Comparison of ENCODE assay signal across 1 cellular context in the genomic region with DNA sequence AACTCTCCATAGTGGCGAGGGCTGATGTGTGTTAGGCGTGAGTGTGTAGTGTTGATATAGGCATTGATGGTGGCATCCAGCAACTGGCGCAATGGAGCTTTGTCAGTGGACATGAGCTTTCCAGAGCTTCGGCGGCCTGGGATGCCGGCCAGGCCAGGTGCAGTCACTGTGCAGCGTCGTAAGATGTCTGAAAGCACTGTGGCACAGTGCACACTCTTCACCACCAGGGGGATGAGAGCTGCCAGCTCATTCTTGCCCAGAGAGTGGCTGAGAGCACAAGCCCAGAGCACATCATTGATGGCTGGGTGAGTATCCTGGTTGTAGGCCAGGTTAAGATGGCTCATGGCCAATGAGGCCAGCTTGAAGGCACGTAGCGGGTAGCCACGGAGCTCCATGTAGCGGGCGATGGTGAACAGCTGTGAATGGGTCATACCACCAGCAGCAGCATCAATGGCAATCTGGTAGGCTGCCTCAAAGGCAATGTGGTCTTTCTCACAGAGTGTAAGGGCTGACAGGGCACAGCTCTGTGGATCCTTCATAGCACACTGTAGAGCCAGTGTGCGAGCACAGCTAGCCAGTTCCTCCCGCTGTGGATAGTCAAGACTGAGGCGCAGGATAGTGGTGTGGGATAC.
TF ChIP-seq lines count a peak whose summit lies in the region.

No MANE protein-coding gene starts in this region.

TF ChIP-seq in K562, 482 proteins besides CTCF, POLR2A, EP300 and RAD21 (continued from another document):
- TF ChIP-seq SIN3A (IDR thresholded peaks at IDR 0.05; ENCODE audit: borderline replicate concordance in 2 of 2, control insufficient read depth in 1 of 2, low read depth in 2 of 2, low read length in 2 of 2) (no peak), KDM2B (CRISPR knock-in tag; IDR thresholded peaks at IDR 0.05) (no peak), ZFP1 (CRISPR knock-in tag; IDR thresholded peaks at IDR 0.05) (no peak), KLF13 (tag; IDR thresholded peaks at IDR 0.05; ENCODE audit: borderline replicate concordance, low read depth) (no peak), ZNF184 (CRISPR knock-in tag; IDR thresholded peaks at IDR 0.05) (no peak), CREBBP (IDR thresholded peaks at IDR 0.05; ENCODE audit: low read depth, low read length) (no peak), RUNX1 (IDR thresholded peaks at IDR 0.05; ENCODE audit: low read depth) (no peak), NUFIP1 (IDR thresholded peaks at IDR 0.05; ENCODE audit: partially characterized antibody) (no peak), ZSCAN32 (CRISPR knock-in tag; IDR thresholded peaks at IDR 0.05) (no peak), SMAD1 (IDR thresholded peaks at IDR 0.05; ENCODE audit: low read depth, low read length, partially characterized antibody) (no peak), HNRNPL (IDR thresholded peaks at IDR 0.05; ENCODE audit: low read depth, low read length) (no peak), ZNF354B (CRISPR knock-in tag; IDR thresholded peaks at IDR 0.05) (no peak), ILK (tag; IDR thresholded peaks at IDR 0.05; ENCODE audit: borderline replicate concordance, low read depth) (no peak), DDX20 (tag; IDR thresholded peaks at IDR 0.05; ENCODE audit: low read depth) (no peak), CBX3 (IDR thresholded peaks at IDR 0.05; ENCODE audit: borderline replicate concordance in 1 of 2, low read length in 2 of 2) (0 out of 3 replicates have a peak, but pooled peaks of 1 of the 2 experiments have one; percentile 23), MYNN (IDR thresholded peaks at IDR 0.05) (0 out of 2 replicates have a peak, but pooled peaks have one; percentile 14), MYNN (CRISPR knock-in tag; IDR thresholded peaks at IDR 0.05) (no peak), HDAC3 (IDR thresholded peaks at IDR 0.05; ENCODE audit: borderline replicate concordance, partially characterized antibody) (no peak), ZNF561 (CRISPR knock-in tag; conservative IDR thresholded peaks at IDR 0.05) (no peak), TAF9B (IDR thresholded peaks at IDR 0.05; ENCODE audit: partially characterized antibody) (no peak), SMARCA5 (IDR thresholded peaks at IDR 0.05) (no peak)
- TF ChIP-seq, protein P1, sequence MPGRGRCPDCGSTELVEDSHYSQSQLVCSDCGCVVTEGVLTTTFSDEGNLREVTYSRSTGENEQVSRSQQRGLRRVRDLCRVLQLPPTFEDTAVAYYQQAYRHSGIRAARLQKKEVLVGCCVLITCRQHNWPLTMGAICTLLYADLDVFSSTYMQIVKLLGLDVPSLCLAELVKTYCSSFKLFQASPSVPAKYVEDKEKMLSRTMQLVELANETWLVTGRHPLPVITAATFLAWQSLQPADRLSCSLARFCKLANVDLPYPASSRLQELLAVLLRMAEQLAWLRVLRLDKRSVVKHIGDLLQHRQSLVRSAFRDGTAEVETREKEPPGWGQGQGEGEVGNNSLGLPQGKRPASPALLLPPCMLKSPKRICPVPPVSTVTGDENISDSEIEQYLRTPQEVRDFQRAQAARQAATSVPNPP (IDR thresholded peaks at IDR 0.05; ENCODE audit: borderline replicate concordance, insufficient read depth, insufficient read length): no peak
- TF ChIP-seq, protein P2, sequence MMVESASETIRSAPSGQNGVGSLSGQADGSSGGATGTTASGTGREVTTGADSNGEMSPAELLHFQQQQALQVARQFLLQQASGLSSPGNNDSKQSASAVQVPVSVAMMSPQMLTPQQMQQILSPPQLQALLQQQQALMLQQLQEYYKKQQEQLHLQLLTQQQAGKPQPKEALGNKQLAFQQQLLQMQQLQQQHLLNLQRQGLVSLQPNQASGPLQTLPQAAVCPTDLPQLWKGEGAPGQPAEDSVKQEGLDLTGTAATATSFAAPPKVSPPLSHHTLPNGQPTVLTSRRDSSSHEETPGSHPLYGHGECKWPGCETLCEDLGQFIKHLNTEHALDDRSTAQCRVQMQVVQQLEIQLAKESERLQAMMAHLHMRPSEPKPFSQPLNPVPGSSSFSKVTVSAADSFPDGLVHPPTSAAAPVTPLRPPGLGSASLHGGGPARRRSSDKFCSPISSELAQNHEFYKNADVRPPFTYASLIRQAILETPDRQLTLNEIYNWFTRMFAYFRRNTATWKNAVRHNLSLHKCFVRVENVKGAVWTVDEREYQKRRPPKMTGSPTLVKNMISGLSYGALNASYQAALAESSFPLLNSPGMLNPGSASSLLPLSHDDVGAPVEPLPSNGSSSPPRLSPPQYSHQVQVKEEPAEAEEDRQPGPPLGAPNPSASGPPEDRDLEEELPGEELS (CRISPR knock-in tag; IDR thresholded peaks at IDR 0.05; ENCODE audit: borderline replicate concordance): no peak
- TF ChIP-seq, protein P3, sequence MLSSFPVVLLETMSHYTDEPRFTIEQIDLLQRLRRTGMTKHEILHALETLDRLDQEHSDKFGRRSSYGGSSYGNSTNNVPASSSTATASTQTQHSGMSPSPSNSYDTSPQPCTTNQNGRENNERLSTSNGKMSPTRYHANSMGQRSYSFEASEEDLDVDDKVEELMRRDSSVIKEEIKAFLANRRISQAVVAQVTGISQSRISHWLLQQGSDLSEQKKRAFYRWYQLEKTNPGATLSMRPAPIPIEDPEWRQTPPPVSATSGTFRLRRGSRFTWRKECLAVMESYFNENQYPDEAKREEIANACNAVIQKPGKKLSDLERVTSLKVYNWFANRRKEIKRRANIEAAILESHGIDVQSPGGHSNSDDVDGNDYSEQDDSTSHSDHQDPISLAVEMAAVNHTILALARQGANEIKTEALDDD (IDR thresholded peaks at IDR 0.05): no peak
TF ChIP-seq in K562: peak in this region for 16.
